ENCODE assay signal across 9 cellular contexts in the genomic region with DNA sequence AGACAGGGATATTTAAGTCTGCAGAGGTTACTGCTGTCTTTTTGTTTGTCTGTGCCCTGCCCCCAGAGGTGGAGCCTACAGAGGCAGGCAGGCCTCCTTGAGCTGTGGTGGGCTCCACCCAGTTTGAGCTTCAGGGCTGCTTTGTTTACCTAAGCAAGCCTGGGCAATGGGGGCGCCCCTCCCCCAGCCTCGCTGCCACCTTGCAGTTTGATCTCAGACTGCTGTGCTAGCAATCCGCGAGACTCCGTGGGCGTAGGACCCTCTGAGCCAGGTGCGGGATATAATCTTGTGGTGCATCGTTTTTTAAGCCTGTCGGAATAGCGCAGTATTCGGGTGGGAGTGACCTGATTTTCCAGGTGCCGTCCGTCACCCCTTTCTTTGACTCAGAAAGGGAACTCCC. TPM values are rescaled to one million over a fixed set of nuclear protein-coding genes. Genes with fewer than 3 reads are reported as not detected.
"Had no signal": no experiment of that assay in that cellular context is flagged by ENCODE, and none has a peak within 500 bp of the region (broad histone marks: within the 10 kb centered on the region; RNA-seq: fewer than 3 reads in every experiment).

No MANE protein-coding gene starts in this region.

RNA-seq across cellular contexts. Expression of a gene that starts 47.3 kb away (rescaled TPM):
- total RNA-seq: mammary epithelial cell; naive thymus-derived CD8-positive, alpha-beta T cell; osteocyte; posterior vena cava; pulmonary artery endothelial cell; renal cortical epithelial cell; right atrium auricular region had no signal
- polyA plus RNA-seq: immature natural killer cell; mammary epithelial cell; naive thymus-derived CD8-positive, alpha-beta T cell; smooth muscle cell had no signal
